In genomic region chr5:16090270-16090669, GRCh38 we compare ENCODE assay signal across 15 cellular contexts.
DNase-seq lines count a peak whose midpoint lies in the region; ATAC-seq, FAIRE-seq and TF ChIP-seq lines count a peak whose summit lies in the region.
"Had no signal": no experiment of that assay in that cellular context is flagged by ENCODE, and none has a peak within 500 bp of the region (broad histone marks: within the 10 kb centered on the region; RNA-seq: fewer than 3 reads in every experiment).

No MANE protein-coding gene starts in this region.

- DNase-seq in H4 (ENCODE audit: low spot score) (peak; percentile 27), PC-9 (no peak), K562 (ENCODE audit: extremely low read depth in 1 of 4, low spot score in 3 of 4) (peak in 1 of 4 experiments; percentile 14), chondrocyte (ENCODE audit: low spot score) (no peak), upper lobe of right lung (no peak)
- DNase-seq in stimulated activated naive CD8-positive, alpha-beta T cell treated with anti-CD3 and anti-CD28 coated beads, Interleukin-15, Interleukin-2, amounts not matched to agents 100 U/mL and 50 U/mL, for 24 hours, result no peak
- DNase-seq: AML-193; Caco-2; CD8-positive, alpha-beta memory T cell; GF-D8; HCEC 1CT; HFFc6; KBM-7 had no signal

- no peak for TF ChIP-seq POLR2A in K562 (conservative IDR thresholded peaks at IDR 0.05)

- H3K9ac ChIP-seq in K562 (ENCODE audit: insufficient read depth in 1 of 2, low read depth in 2 of 2, low read length in 2 of 2), result no peak overlapping the region
- H3K9ac ChIP-seq: BLaER1 had no signal

- POLR2A ChIA-PET in PC-9 (lab: Charles Lee; ENCODE audit: unreplicated experiment), result no interaction called here
- POLR2A ChIA-PET in K562 (lab: Yijun Ruan, JAX), result no interaction called here

- TF ChIP-seq CTCF in PC-9 (conservative IDR thresholded peaks at IDR 0.05), result no peak
- TF ChIP-seq CTCF in K562 (IDR thresholded peaks at IDR 0.05 in 2 of 3, conservative IDR thresholded peaks at IDR 0.05 in 1 of 3; ENCODE audit: insufficient read depth in 2 of 3, low read depth in 1 of 3, low read length in 3 of 3), result no peak
- no peak for TF ChIP-seq CTCF in chondrocyte (IDR thresholded peaks at IDR 0.05)
- no peak for TF ChIP-seq CTCF in upper lobe of right lung (IDR thresholded peaks at IDR 0.05)

- no peak for FAIRE-seq in K562 (lab: Jason Lieb, UNC)

- H3K79me2 ChIP-seq in PC-9 (ENCODE audit: low read depth), result no peaks in the 10 kb centered on the region
- H3K79me2 ChIP-seq in K562 (ENCODE audit: control insufficient read depth, insufficient read depth, low read length), result no peaks in the 10 kb centered on the region

- H3K9me1 ChIP-seq in K562 (ENCODE audit: control insufficient read depth, insufficient read depth, low read length), result no peaks in the 10 kb centered on the region

- H3K36me3 ChIP-seq in PC-9 (ENCODE audit: low read depth) (no peaks in the 10 kb centered on the region), K562 (ENCODE audit: control insufficient read depth, insufficient read depth, low read length) (no peaks in the 10 kb centered on the region), upper lobe of right lung (no peaks in the 10 kb centered on the region)
- H3K36me3 ChIP-seq: BLaER1 had no signal

- ATAC-seq in K562 (peak; percentile 78), upper lobe of right lung (no peak)
- ATAC-seq in stimulated activated naive CD8-positive, alpha-beta T cell treated with anti-CD3 and anti-CD28 coated beads, Interleukin-15, Interleukin-2, amounts not matched to agents 100 U/mL and 50 U/mL, for 24 hours, result no peak

- CTCF ChIA-PET in PC-9 (lab: Charles Lee), result no interaction called here
- CTCF ChIA-PET in K562 (lab: Yijun Ruan, JAX; ENCODE audit: low intra/inter-chr PET ratio), result no interaction called here

- 0% methylated on average over 6 of the region's 6 CpGs for WGBS in K562 (ENCODE audit: insufficient coverage, low coverage, missing lambda C conversion rate)

- no peak overlapping the region for H3K4me3 Mint-ChIP-seq in chondrocyte (ENCODE audit: unreplicated experiment)
- H3K4me3 Mint-ChIP-seq: CD8-positive, alpha-beta memory T cell; HFFc6 had no signal

- H3K4me1 ChIP-seq in PC-9 (replicated peaks; ENCODE audit: insufficient read depth) (no peaks in the 10 kb centered on the region), K562 (replicated peaks in 1 of 2; ENCODE audit: control insufficient read depth in 2 of 2, insufficient read depth in 2 of 2, low read length in 2 of 2) (no peaks in the 10 kb centered on the region), upper lobe of right lung (no peaks in the 10 kb centered on the region)
- H3K4me1 ChIP-seq: BLaER1, Caco-2 had no signal

- H3K27me3 Mint-ChIP-seq in chondrocyte (ENCODE audit: low read depth), result peaks cover 24% of the 10 kb centered on the region

- H3K27ac ChIP-seq in PC-9, result no peak overlapping the region
- no peak overlapping the region for H3K27ac ChIP-seq in K562 (ENCODE audit: extremely low read depth, low read depth, low read length)
- no peak overlapping the region for H3K27ac ChIP-seq in upper lobe of right lung
- H3K27ac ChIP-seq: BLaER1, HL-60 had no signal

- TF ChIP-seq EP300 in K562 (IDR thresholded peaks at IDR 0.05; ENCODE audit: low read length), result no peak

- H3K36me3 Mint-ChIP-seq in chondrocyte (ENCODE audit: low read depth), result no peaks in the 10 kb centered on the region
- H3K36me3 Mint-ChIP-seq: CD8-positive, alpha-beta memory T cell had no signal

- no peaks in the 10 kb centered on the region for H3F3A ChIP-seq in PC-9 (ENCODE audit: insufficient read depth, low read depth)

- H3K4me2 ChIP-seq in PC-9 (peak overlapping the region; percentile 55), K562 (ENCODE audit: insufficient read depth, low read length) (peak overlapping the region; percentile 21; the same call in 1 of the 2 replicates)
- H3K4me2 ChIP-seq: BLaER1 had no signal

- no peaks in the 10 kb centered on the region for H3K9me3 Mint-ChIP-seq in chondrocyte (ENCODE audit: low read depth)
- H3K9me3 Mint-ChIP-seq: HFFc6 had no signal

- H3K27me3 ChIP-seq in PC-9 (ENCODE audit: insufficient read depth, low read depth) (0 out of 2 replicates have a peak, but pooled peaks cover 3% of the 10 kb centered on the region), K562 (ENCODE audit: control insufficient read depth in 2 of 2, insufficient read depth in 2 of 2, low read length in 2 of 2) (no peaks in the 10 kb centered on the region), upper lobe of right lung (no peaks in the 10 kb centered on the region)
- H3K27me3 ChIP-seq: BLaER1 had no signal

- no peak overlapping the region for H3K27ac Mint-ChIP-seq in chondrocyte (ENCODE audit: unreplicated experiment)
- H3K27ac Mint-ChIP-seq: CD8-positive, alpha-beta memory T cell; HFFc6 had no signal

- H3K9me3 ChIP-seq in PC-9 (ENCODE audit: insufficient read depth, low read depth), result no peaks in the 10 kb centered on the region
- 0 out of 2 replicates have a peak, but pooled peaks cover 1% of the 10 kb centered on the region for H3K9me3 ChIP-seq in K562 (replicated peaks; ENCODE audit: control insufficient read depth, insufficient read depth, low read depth, low read length)
- H3K9me3 ChIP-seq in upper lobe of right lung, result no peaks in the 10 kb centered on the region
- H3K9me3 ChIP-seq: BLaER1, Caco-2 had no signal

- intact Hi-C loops in PC-9 (cut with micrococcal nuclease; ENCODE audit: unreplicated experiment) (no loop called here), K562 (cut with micrococcal nuclease) (no loop called here), upper lobe of right lung (cut with DNase I) (no loop called here)

- peak overlapping the region; percentile 70 for H2AFZ ChIP-seq in PC-9
- peak overlapping the region; percentile 0; the same call in 1 of the 2 replicates for H2AFZ ChIP-seq in K562 (ENCODE audit: low read depth, low read length)

- in situ Hi-C loops in K562 (cut with MboI), result no loop called here

- H4K20me1 ChIP-seq in PC-9 (ENCODE audit: insufficient read depth) (no peaks in the 10 kb centered on the region; the same call in 1 of the 2 replicates), K562 (replicated peaks; ENCODE audit: control insufficient read depth, insufficient read depth, low read length) (no peaks in the 10 kb centered on the region)
- H4K20me1 ChIP-seq: BLaER1 had no signal

- H3K4me1 Mint-ChIP-seq in chondrocyte (ENCODE audit: low read depth), result no peaks in the 10 kb centered on the region
- H3K4me1 Mint-ChIP-seq: CD8-positive, alpha-beta memory T cell had no signal

- no peaks in the 10 kb centered on the region for H3K9me2 ChIP-seq in PC-9 (ENCODE audit: insufficient read depth)

- no peak for TF ChIP-seq RAD21 in K562 (CRISPR knock-in tag; conservative IDR thresholded peaks at IDR 0.05 in 1 of 2, IDR thresholded peaks at IDR 0.05 in 1 of 2)

- H3K4me3 ChIP-seq in PC-9 (no peak overlapping the region; the same call in 1 of the 2 replicates), K562 (no peak overlapping the region), upper lobe of right lung (no peak overlapping the region)
- H3K4me3 ChIP-seq: BLaER1 had no signal

- BruUV-seq in PC-9 (replicated peaks; lab: Mats Ljungman, UMichigan) (no TSS peak), K562 (replicated peaks; lab: Mats Ljungman, UMichigan) (no TSS peak)

TF ChIP-seq in K562, 482 proteins besides CTCF, POLR2A, EP300 and RAD21:
- TF ChIP-seq C11orf30 (IDR thresholded peaks at IDR 0.05; ENCODE audit: low read depth) (peak; percentile 84), ZNF316 (IDR thresholded peaks at IDR 0.05) (peak; percentile 80; the same call in 1 of the 2 replicates), ATF3 (IDR thresholded peaks at IDR 0.05) (0 out of 2 replicates have a peak, but pooled peaks have one; percentile 37), ATF3 (CRISPR knock-in tag; conservative IDR thresholded peaks at IDR 0.05) (no peak), ZNF124 (CRISPR knock-in tag; IDR thresholded peaks at IDR 0.05) (no peak), CEBPB (tag; IDR thresholded peaks at IDR 0.05) (peak; percentile 26; the same call in 1 of the 2 replicates), PYGO2 (tag; IDR thresholded peaks at IDR 0.05) (no peak), PCBP1 (IDR thresholded peaks at IDR 0.05; ENCODE audit: low read depth, low read length, poor library complexity, severe bottlenecking) (no peak), HNRNPK (IDR thresholded peaks at IDR 0.05; ENCODE audit: low read depth, low read length, poor library complexity, severe bottlenecking) (no peak), MAFK (IDR thresholded peaks at IDR 0.05; ENCODE audit: low read length) (peak; percentile 35; the same call in 1 of the 2 replicates), NFE2 (IDR thresholded peaks at IDR 0.05; ENCODE audit: low read depth) (peak; percentile 71), NFE2L1 (tag; IDR thresholded peaks at IDR 0.05; ENCODE audit: borderline replicate concordance, low read depth) (peak; percentile 41; the same call in 1 of the 2 replicates), POLR2H (tag; IDR thresholded peaks at IDR 0.05; ENCODE audit: low read depth) (no peak), MAFF (IDR thresholded peaks at IDR 0.05; ENCODE audit: low read length) (peak; percentile 29; the same call in 1 of the 2 replicates), MAFG (tag; conservative IDR thresholded peaks at IDR 0.05) (peak; percentile 83)
TF ChIP-seq in K562: peak in this region for 9.
